Comparison of ENCODE assay signal across 35 cellular contexts in genomic region chr6:134662077-134662476, GRCh38.
"Had no signal": no experiment of that assay in that cellular context is flagged by ENCODE, and none has a peak within 500 bp of the region (broad histone marks: within the 10 kb centered on the region; RNA-seq: fewer than 3 reads in every experiment).

No MANE protein-coding gene starts in this region.

- H3K9me3 ChIP-seq: adrenal gland, body of pancreas, breast epithelium had no signal

- H3K4me1 Mint-ChIP-seq: activated B cell treated with CpG ODN at 0.5 μM for 24 hours; activated CD4-positive, alpha-beta T cell treated with anti-CD3 and anti-CD28 coated beads, Interleukin-2, amount 10 ng/mL, durations not matched to agents 24 days and 14 days; activated naive CD8-positive, alpha-beta T cell treated with anti-CD3 and anti-CD28 coated beads for 36 hours; activated T-helper 17 cell treated with anti-CD3 and anti-CD28 coated beads, Interleukin-2, amount 50 U/mL, for 72 hours had no signal

- ATAC-seq: activated CD8-positive, alpha-beta T cell treated with anti-CD3 and anti-CD28 coated beads for 36 hours; activated naive CD4-positive, alpha-beta T cell treated with anti-CD3 and anti-CD28 coated beads, Interleukin-2, amount 50 U/mL, for 72 hours; activated T-cell treated with anti-CD3 and anti-CD28 coated beads, Interleukin-2, amount 50 U/mL, for 4 hours; activated T-cell treated with anti-CD3 and anti-CD28 coated beads, Interleukin-2, amount 50 U/mL, for 72 hours; activated T-helper 17 cell treated with anti-CD3 and anti-CD28 coated beads, Interleukin-2, amount 50 U/mL, for 72 hours; body of pancreas had no signal

- H3K4me3 ChIP-seq: adrenal gland, body of pancreas, breast epithelium had no signal

- H3K4me1 ChIP-seq: adrenal gland, body of pancreas, breast epithelium had no signal

- H3K27ac ChIP-seq: adrenal gland, body of pancreas, brain microvascular endothelial cell, breast epithelium, VCaP had no signal

- H3K27me3 Mint-ChIP-seq: activated B cell treated with CpG ODN at 0.5 μM for 24 hours; activated CD4-positive, alpha-beta memory T cell treated with anti-CD3 and anti-CD28 coated beads for 36 hours; activated CD8-positive, alpha-beta T cell treated with anti-CD3 and anti-CD28 coated beads for 36 hours; activated naive CD8-positive, alpha-beta T cell treated with anti-CD3 and anti-CD28 coated beads for 36 hours had no signal

- H3K36me3 ChIP-seq: adrenal gland, brain microvascular endothelial cell, breast epithelium had no signal

- DNase-seq: activated B cell treated with CpG ODN at 0.5 μM for 24 hours; activated CD4-positive, alpha-beta memory T cell treated with anti-CD3 and anti-CD28 coated beads for 36 hours; activated CD4-positive, alpha-beta T cell treated with anti-CD3 and anti-CD28 coated beads for 4 hours; activated CD4-positive, alpha-beta T cell treated with anti-CD3 and anti-CD28 coated beads, Interleukin-2, amount 10 ng/mL, durations not matched to agents 24 days and 14 days; activated CD4-positive, alpha-beta T cell treated with anti-CD3 and anti-CD28 coated beads, Interleukin-2, amount 50 U/mL, for 1 hour; activated CD4-positive, alpha-beta T cell treated with anti-CD3 and anti-CD28 coated beads, Interleukin-2, amount 50 U/mL, for 4 hours; activated CD4-positive, CD25-positive, alpha-beta regulatory T cell treated with anti-CD3 and anti-CD28 coated beads, Interleukin-2, amount 50 U/mL, for 72 hours; activated CD8-positive, alpha-beta memory T cell treated with anti-CD3 and anti-CD28 coated beads, Interleukin-2, amount 50 U/mL, for 4 hours; activated CD8-positive, alpha-beta T cell treated with anti-CD3 and anti-CD28 coated beads for 36 hours; activated effector memory CD4-positive, alpha-beta T cell treated with anti-CD3 and anti-CD28 coated beads, Interleukin-2, amount 50 U/mL, for 16 hours; activated gamma-delta T cell treated with Interleukin-2 at 50 U/mL for 16 hours; activated naive CD4-positive, alpha-beta T cell; activated naive CD4-positive, alpha-beta T cell treated with anti-CD3 and anti-CD28 coated beads for 36 hours; activated naive CD4-positive, alpha-beta T cell treated with anti-CD3 and anti-CD28 coated beads, Interleukin-2, amount 50 U/mL, for 16 hours; activated naive CD8-positive, alpha-beta T cell treated with anti-CD3 and anti-CD28 coated beads for 36 hours; activated T-cell treated with anti-CD3 and anti-CD28 coated beads for 4 hours; activated T-cell treated with anti-CD3 and anti-CD28 coated beads, Interleukin-2, amount 50 U/mL, for 1 hour; activated T-cell treated with anti-CD3 and anti-CD28 coated beads, Interleukin-2, amount 50 U/mL, for 4 hours; activated T-cell treated with anti-CD3 and anti-CD28 coated beads, Interleukin-2, amount 50 U/mL, for 72 hours; adrenal gland; amniotic stem cell; aorta; body of pancreas; brain microvascular endothelial cell; central memory CD4-positive, alpha-beta T cell; T-helper 1 cell; T-helper 2 cell; T-helper 9 cell had no signal

- H3K27me3 ChIP-seq: adrenal gland, body of pancreas, brain microvascular endothelial cell, breast epithelium had no signal

- H3K36me3 Mint-ChIP-seq: activated CD4-positive, alpha-beta memory T cell treated with anti-CD3 and anti-CD28 coated beads for 36 hours; activated naive CD4-positive, alpha-beta T cell treated with anti-CD3 and anti-CD28 coated beads, Interleukin-2, amount 50 U/mL, for 72 hours; activated naive CD8-positive, alpha-beta T cell treated with anti-CD3 and anti-CD28 coated beads for 36 hours had no signal

- H3K4me3 Mint-ChIP-seq: activated B cell treated with CpG ODN at 0.5 μM for 24 hours; activated CD4-positive, alpha-beta memory T cell treated with anti-CD3 and anti-CD28 coated beads for 36 hours; activated CD4-positive, alpha-beta T cell treated with anti-CD3 and anti-CD28 coated beads, Interleukin-2, amount 10 ng/mL, durations not matched to agents 24 days and 14 days; activated CD8-positive, alpha-beta T cell treated with anti-CD3 and anti-CD28 coated beads for 36 hours; activated naive CD4-positive, alpha-beta T cell treated with anti-CD3 and anti-CD28 coated beads for 36 hours; activated naive CD8-positive, alpha-beta T cell treated with anti-CD3 and anti-CD28 coated beads for 36 hours; activated T-cell treated with anti-CD3 and anti-CD28 coated beads, Interleukin-2, amount 50 U/mL, for 4 hours; activated T-cell treated with anti-CD3 and anti-CD28 coated beads, Interleukin-2, amount 50 U/mL, for 72 hours; activated T-helper 1 cell treated with anti-CD3 and anti-CD28 coated beads, Interleukin-12 subunit alpha, Interleukin-12 subunit beta, Interleukin-2, Interleukin-4 antibody, amounts not matched to agents 30 ng/mL and 10 ng/mL and 1 ng/mL, durations not matched to agents 14 hours and 24 hours and 36 hours; activated T-helper 17 cell treated with anti-CD3 and anti-CD28 coated beads, Interleukin-2, amount 50 U/mL, for 72 hours; T-helper 1 cell treated with Interleukin-12 subunit alpha and Interleukin-12 subunit beta and Interleukin-4 antibody, amounts not matched to agents 30 μg/mL and 1 μg/mL, for 36 hours; T-helper 2 cell treated with Interferon-gamma antibody and Interleukin-4, amounts not matched to agents 5 μg/mL and 100 μg/mL, for 36 hours had no signal

- H3K27ac Mint-ChIP-seq: activated B cell treated with CpG ODN at 0.5 μM for 24 hours; activated CD4-positive, alpha-beta memory T cell treated with anti-CD3 and anti-CD28 coated beads for 36 hours; activated CD4-positive, alpha-beta T cell treated with anti-CD3 and anti-CD28 coated beads, Interleukin-2, amount 10 ng/mL, durations not matched to agents 24 days and 14 days; activated CD8-positive, alpha-beta T cell treated with anti-CD3 and anti-CD28 coated beads for 36 hours; activated naive CD4-positive, alpha-beta T cell treated with anti-CD3 and anti-CD28 coated beads for 36 hours; activated naive CD4-positive, alpha-beta T cell treated with anti-CD3 and anti-CD28 coated beads, Interleukin-2, amount 50 U/mL, for 72 hours; activated naive CD8-positive, alpha-beta T cell treated with anti-CD3 and anti-CD28 coated beads for 36 hours; activated T-cell treated with anti-CD3 and anti-CD28 coated beads, Interleukin-2, amount 50 U/mL, for 72 hours; activated T-helper 1 cell treated with anti-CD3 and anti-CD28 coated beads, Interleukin-12 subunit alpha, Interleukin-12 subunit beta, Interleukin-2, Interleukin-4 antibody, amounts not matched to agents 30 ng/mL and 10 ng/mL and 1 ng/mL, durations not matched to agents 14 hours and 24 hours and 36 hours; activated T-helper 17 cell treated with anti-CD3 and anti-CD28 coated beads, Interleukin-2, amount 50 U/mL, for 72 hours; T-helper 1 cell treated with Interleukin-12 subunit alpha and Interleukin-12 subunit beta and Interleukin-4 antibody, amounts not matched to agents 30 μg/mL and 1 μg/mL, for 36 hours; T-helper 2 cell treated with Interferon-gamma antibody and Interleukin-4, amounts not matched to agents 5 μg/mL and 100 μg/mL, for 36 hours had no signal

- H3K9me3 Mint-ChIP-seq: activated B cell treated with CpG ODN at 0.5 μM for 24 hours; activated CD4-positive, alpha-beta memory T cell treated with anti-CD3 and anti-CD28 coated beads for 36 hours; activated CD4-positive, alpha-beta T cell treated with anti-CD3 and anti-CD28 coated beads, Interleukin-2, amount 10 ng/mL, durations not matched to agents 24 days and 14 days; activated CD8-positive, alpha-beta T cell treated with anti-CD3 and anti-CD28 coated beads for 36 hours; activated naive CD4-positive, alpha-beta T cell treated with anti-CD3 and anti-CD28 coated beads for 36 hours; activated naive CD4-positive, alpha-beta T cell treated with anti-CD3 and anti-CD28 coated beads, Interleukin-2, amount 50 U/mL, for 72 hours; activated naive CD8-positive, alpha-beta T cell treated with anti-CD3 and anti-CD28 coated beads for 36 hours; activated T-cell treated with anti-CD3 and anti-CD28 coated beads, Interleukin-2, amount 50 U/mL, for 4 hours; activated T-cell treated with anti-CD3 and anti-CD28 coated beads, Interleukin-2, amount 50 U/mL, for 72 hours; activated T-helper 1 cell treated with anti-CD3 and anti-CD28 coated beads, Interleukin-12 subunit alpha, Interleukin-12 subunit beta, Interleukin-2, Interleukin-4 antibody, amounts not matched to agents 30 ng/mL and 10 ng/mL and 1 ng/mL, durations not matched to agents 14 hours and 24 hours and 36 hours; activated T-helper 17 cell treated with anti-CD3 and anti-CD28 coated beads, Interleukin-2, amount 50 U/mL, for 72 hours; T-helper 1 cell treated with Interleukin-12 subunit alpha and Interleukin-12 subunit beta and Interleukin-4 antibody, amounts not matched to agents 30 μg/mL and 1 μg/mL, for 36 hours; T-helper 2 cell treated with Interferon-gamma antibody and Interleukin-4, amounts not matched to agents 5 μg/mL and 100 μg/mL, for 36 hours had no signal
